Comparison of ENCODE assay signal across 13 cellular contexts in the genomic region with DNA sequence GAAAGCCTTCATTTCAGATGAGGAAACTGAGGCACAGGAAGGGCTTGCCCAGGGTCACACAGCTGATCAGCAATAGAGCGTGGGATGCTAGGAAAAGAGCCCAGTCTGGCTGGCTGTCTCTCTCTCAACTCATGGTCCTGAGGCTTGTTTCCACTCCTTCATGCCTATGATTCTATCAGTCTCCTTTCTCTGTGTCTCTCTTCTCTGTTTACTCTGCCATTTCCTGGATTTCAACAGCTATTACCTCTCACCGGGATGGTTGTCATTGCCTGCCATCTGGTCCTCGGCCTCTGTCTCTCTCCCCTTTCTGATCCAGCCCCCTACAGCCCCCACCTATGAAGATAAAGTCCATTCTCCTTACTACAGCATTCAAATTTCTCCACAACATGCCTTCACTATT.
DNase-seq lines count a peak whose midpoint lies in the region; ATAC-seq and TF ChIP-seq lines count a peak whose summit lies in the region.
"Had no signal": no experiment of that assay in that cellular context is flagged by ENCODE, and none has a peak within 500 bp of the region (broad histone marks: within the 10 kb centered on the region; RNA-seq: fewer than 3 reads in every experiment).

No MANE protein-coding gene starts in this region.

- peaks cover 24% of the 10 kb centered on the region for H3K4me1 Mint-ChIP-seq in neural progenitor cell

- H3K27ac Mint-ChIP-seq in neural progenitor cell, result peak overlapping the region; percentile 10
- H3K27ac Mint-ChIP-seq: activated CD8-positive, alpha-beta T cell treated with anti-CD3 and anti-CD28 coated beads, Interleukin-2, amount 10 ng/mL, durations not matched to agents 7 days and 5 days; immature natural killer cell had no signal

- TF ChIP-seq POLR2A in lower leg skin (IDR thresholded peaks at IDR 0.05), result no peak

- H3K4me1 ChIP-seq in right cardiac atrium (ENCODE audit: control insufficient read depth, insufficient read depth, low read length), result peaks cover 9% of the 10 kb centered on the region
- H3K4me1 ChIP-seq in esophagus (ENCODE audit: control insufficient read depth in 2 of 2, insufficient read depth in 2 of 2, low read length in 1 of 2), result peaks cover 0 to 6% of the 10 kb centered on the region in 2 donors
- peaks cover 44% of the 10 kb centered on the region for H3K4me1 ChIP-seq in neural progenitor cell

- no peak for DNase-seq in right cardiac atrium
- DNase-seq in Right ventricle myocardium superior, result no peak
- DNase-seq in neural progenitor cell (ENCODE audit: low spot score), result no peak
- DNase-seq in activated naive CD4-positive, alpha-beta T cell treated with anti-CD3 and anti-CD28 coated beads, Interleukin-2, amount 50 U/mL, for 16 hours, result no peak
- DNase-seq in lower leg skin (ENCODE audit: low spot score in 2 of 2), result no peak
- DNase-seq in GM03348 (ENCODE audit: low spot score), result no peak
- DNase-seq in Kasumi-1 (lab: John Stamatoyannopoulos, UW), result no peak
- DNase-seq: activated CD8-positive, alpha-beta T cell treated with anti-CD3 and anti-CD28 coated beads, Interleukin-2, amount 10 ng/mL, durations not matched to agents 7 days and 5 days; immature natural killer cell; NCI-H1436 treated with DMSO at 0.1 percent for 48 hours had no signal

- no peaks in the 10 kb centered on the region for H3K27me3 ChIP-seq in right cardiac atrium (ENCODE audit: control insufficient read depth, insufficient read depth)
- H3K27me3 ChIP-seq in esophagus (ENCODE audit: control insufficient read depth in 1 of 2, insufficient read depth in 2 of 2, low read length in 2 of 2), result no peaks in the 10 kb centered on the region
- H3K27me3 ChIP-seq in neural progenitor cell, result no peaks in the 10 kb centered on the region
- H3K27me3 ChIP-seq: cardiac muscle cell, SJSA1 had no signal

- peaks cover 20% of the 10 kb centered on the region for H3K36me3 Mint-ChIP-seq in neural progenitor cell

- peaks cover 17% of the 10 kb centered on the region for H3K9me3 Mint-ChIP-seq in neural progenitor cell

- peak overlapping the region; percentile 94 for H3K4me2 ChIP-seq in neural progenitor cell

- peaks cover 63% of the 10 kb centered on the region for H3K79me2 ChIP-seq in neural progenitor cell (ENCODE audit: low read depth)

- H3K27ac ChIP-seq in right cardiac atrium (ENCODE audit: low read length) (peak overlapping the region; percentile 79), esophagus (ENCODE audit: low read depth in 2 of 2, low read length in 1 of 2) (peak overlapping the region; percentile 18 to 51), neural progenitor cell (no peak overlapping the region)

- TF ChIP-seq CTCF in neural progenitor cell (IDR thresholded peaks at IDR 0.05) (no peak), lower leg skin (IDR thresholded peaks at IDR 0.05) (no peak)

- H3K4me3 Mint-ChIP-seq in neural progenitor cell, result peak overlapping the region; percentile 89
- H3K4me3 Mint-ChIP-seq: activated CD8-positive, alpha-beta T cell treated with anti-CD3 and anti-CD28 coated beads, Interleukin-2, amount 10 ng/mL, durations not matched to agents 7 days and 5 days; immature natural killer cell had no signal

- peak overlapping the region; percentile 67 for H3K4me3 ChIP-seq in right cardiac atrium (ENCODE audit: low read length)
- peak overlapping the region in 1 of 2 donors; percentile 50 for H3K4me3 ChIP-seq in esophagus (ENCODE audit: low read depth in 1 of 2, low read length in 2 of 2)
- peak overlapping the region; percentile 64 for H3K4me3 ChIP-seq in neural progenitor cell
- no peak overlapping the region for H3K4me3 ChIP-seq in lower leg skin (ENCODE audit: low read depth, poor library complexity, severe bottlenecking)
- H3K4me3 ChIP-seq: SJSA1 had no signal

- 32% methylated on average over 3 of the region's 3 CpGs for WGBS in right cardiac atrium
- WGBS in esophagus, 2 donors, result 38 to 54% methylated on average over 3 of the region's 3 CpGs
- WGBS in lower leg skin, 2 donors, result 41 to 50% methylated on average over 3 of the region's 3 CpGs

- peaks cover 24% of the 10 kb centered on the region for H4K20me1 ChIP-seq in neural progenitor cell (ENCODE audit: low read depth)

- H3K9ac ChIP-seq in neural progenitor cell, result no peak overlapping the region

- H3K9me3 ChIP-seq in right cardiac atrium (ENCODE audit: control insufficient read depth, low read length), result no peaks in the 10 kb centered on the region
- H3K9me3 ChIP-seq in esophagus (ENCODE audit: control insufficient read depth in 2 of 2, insufficient read depth in 1 of 2, low read depth in 1 of 2, low read length in 1 of 2), result peaks cover 0 to 7% of the 10 kb centered on the region in 2 donors
- no peaks in the 10 kb centered on the region for H3K9me3 ChIP-seq in neural progenitor cell (ENCODE audit: low read depth)

- ATAC-seq in right cardiac atrium (no peak), Right ventricle myocardium superior (ENCODE audit: poor library complexity) (no peak)
- ATAC-seq: activated CD8-positive, alpha-beta T cell treated with anti-CD3 and anti-CD28 coated beads, Interleukin-2, amount 10 ng/mL, durations not matched to agents 7 days and 5 days had no signal

- intact Hi-C loops in right cardiac atrium (cut with DNase I) (loop anchor here in 1 of 4 donors (5.0 kb wide), 1 partner anchor 44 kb away; no protein-coding TSS in a partner anchor), Right ventricle myocardium superior (cut with DNase I) (no loop called here), lower leg skin (cut with DNase I; ENCODE audit: low total_unique reads) (no loop called here)

- H3K27me3 Mint-ChIP-seq in neural progenitor cell (ENCODE audit: insufficient read depth, low read depth), result no peaks in the 10 kb centered on the region

- H3F3A ChIP-seq in neural progenitor cell (ENCODE audit: low read depth), result peaks cover 6% of the 10 kb centered on the region

- H3K36me3 ChIP-seq in esophagus (ENCODE audit: control insufficient read depth in 2 of 2, insufficient read depth in 2 of 2, low read length in 1 of 2), result no peaks in the 10 kb centered on the region
- H3K36me3 ChIP-seq in neural progenitor cell, result no peaks in the 10 kb centered on the region
- H3K36me3 ChIP-seq: cardiac muscle cell had no signal

- H2AFZ ChIP-seq in neural progenitor cell (replicated peaks), result no peak overlapping the region
